17 cellular contexts compared by ENCODE assay signal in genomic region chr6:133964702-133965101, GRCh38. TPM values are rescaled to one million over a fixed set of nuclear protein-coding genes. Genes with fewer than 3 reads are reported as not detected.
DNase-seq lines count a peak whose midpoint lies in the region; ATAC-seq and TF ChIP-seq lines count a peak whose summit lies in the region.
"Had no signal": no experiment of that assay in that cellular context is flagged by ENCODE, and none has a peak within 500 bp of the region (broad histone marks: within the 10 kb centered on the region; RNA-seq: fewer than 3 reads in every experiment).

No MANE protein-coding gene starts in this region.

- H3K4me3 ChIP-seq in naive thymus-derived CD4-positive, alpha-beta T cell (ENCODE audit: low read length) = no peak overlapping the region
- H3K4me3 ChIP-seq: GM23248, HAP-1, K562, SJCRH30 had no signal

- H3K36me3 ChIP-seq in naive thymus-derived CD4-positive, alpha-beta T cell (ENCODE audit: control insufficient read depth in 2 of 3, insufficient read depth in 3 of 3, low read length in 3 of 3) = no peaks in the 10 kb centered on the region
- H3K36me3 ChIP-seq: SJCRH30 had no signal

- H3K9me3 ChIP-seq in CD4-positive, alpha-beta T cell (ENCODE audit: control insufficient read depth, low read length) = no peaks in the 10 kb centered on the region
- H3K9me3 ChIP-seq in naive thymus-derived CD4-positive, alpha-beta T cell (ENCODE audit: control insufficient read depth in 2 of 3, low read length in 3 of 3) = no peaks in the 10 kb centered on the region
- H3K9me3 ChIP-seq: HAP-1, SJCRH30 had no signal

- H3K4me1 Mint-ChIP-seq in CD4-positive, alpha-beta T cell (ENCODE audit: low read depth) = peaks cover 81% of the 10 kb centered on the region
- peaks cover 34 to 52% (median 49%) of the 10 kb centered on the region in 3 donors for H3K4me1 Mint-ChIP-seq in IgD-negative memory B cell
- H3K4me1 Mint-ChIP-seq in activated B cell treated with CpG ODN at 0.5 μM for 24 hours = peaks cover 69% of the 10 kb centered on the region
- peaks cover 25 to 92% (median 77%) of the 10 kb centered on the region in 7 donors for H3K4me1 Mint-ChIP-seq in naive thymus-derived CD4-positive, alpha-beta T cell

- ATAC-seq in CD4-positive, alpha-beta T cell (ENCODE audit: poor library complexity) = no peak
- ATAC-seq in activated B cell treated with CpG ODN at 0.5 μM for 24 hours (ENCODE audit: low read depth) = peak; percentile 26
- ATAC-seq in naive thymus-derived CD4-positive, alpha-beta T cell = no peak
- no peak for ATAC-seq in HG03432 (IDR thresholded peaks at IDR 0.05; ENCODE audit: unreplicated experiment)
- no peak for ATAC-seq in HG02610 (IDR thresholded peaks at IDR 0.05; ENCODE audit: unreplicated experiment)
- no peak for ATAC-seq in GM21825 (IDR thresholded peaks at IDR 0.05; ENCODE audit: unreplicated experiment)

- peaks cover 0 to 4% of the 10 kb centered on the region in 2 donors for H3K4me1 ChIP-seq in naive thymus-derived CD4-positive, alpha-beta T cell (ENCODE audit: control insufficient read depth in 2 of 2, insufficient read depth in 2 of 2, low read length in 2 of 2)
- H3K4me1 ChIP-seq: SJCRH30 had no signal

- no peak overlapping the region for H3K4me3 Mint-ChIP-seq in CD4-positive, alpha-beta T cell
- H3K4me3 Mint-ChIP-seq in IgD-negative memory B cell = peak overlapping the region in 2 of 4 donors; percentile 69 to 78
- H3K4me3 Mint-ChIP-seq in activated B cell treated with CpG ODN at 0.5 μM for 24 hours = peak overlapping the region; percentile 39
- no peak overlapping the region for H3K4me3 Mint-ChIP-seq in naive thymus-derived CD4-positive, alpha-beta T cell

- no peak overlapping the region for H3K27ac ChIP-seq in CD4-positive, alpha-beta T cell (ENCODE audit: low read depth, low read length)
- no peak overlapping the region for H3K27ac ChIP-seq in naive thymus-derived CD4-positive, alpha-beta T cell (ENCODE audit: low read depth, low read length)
- H3K27ac ChIP-seq: GM23248, SJCRH30 had no signal

- CTCF ChIA-PET in CD4-positive, alpha-beta T cell (lab: Charles Lee) = interaction anchor here (0.5 to 1.4 kb wide), 2 partner anchors 24 to 43 kb away, joined by 3 read pairs; no protein-coding TSS in a partner anchor
- CTCF ChIA-PET in activated B cell treated with CpG ODN at 0.5 μM for 24 hours (lab: Charles Lee) = interaction anchor here (0.8 to 2.1 kb wide), 4 partner anchors 8 to 41 kb away, joined by 3 to 7 read pairs (median 4); no protein-coding TSS in a partner anchor
- CTCF ChIA-PET in naive thymus-derived CD4-positive, alpha-beta T cell (lab: Charles Lee) = interaction anchor here (1.8 kb wide), 1 partner anchor 98 kb away, joined by 5 read pairs; no protein-coding TSS in a partner anchor

- no peaks in the 10 kb centered on the region for H3K27me3 ChIP-seq in CD4-positive, alpha-beta T cell (ENCODE audit: control insufficient read depth, insufficient read depth, low read length)
- no peaks in the 10 kb centered on the region for H3K27me3 ChIP-seq in naive thymus-derived CD4-positive, alpha-beta T cell (ENCODE audit: control insufficient read depth in 2 of 2, insufficient read depth in 2 of 2, low read length in 2 of 2)
- H3K27me3 ChIP-seq: SJCRH30 had no signal

- H3K36me3 Mint-ChIP-seq in CD4-positive, alpha-beta T cell (ENCODE audit: low read depth) = no peaks in the 10 kb centered on the region
- H3K36me3 Mint-ChIP-seq in IgD-negative memory B cell (peaks cover 1% of the 10 kb centered on the region), activated B cell treated with CpG ODN at 0.5 μM for 24 hours (ENCODE audit: low read depth) (no peaks in the 10 kb centered on the region)
- H3K36me3 Mint-ChIP-seq in naive thymus-derived CD4-positive, alpha-beta T cell = peaks cover 0 to 3% (median 0%) of the 10 kb centered on the region in 5 donors

- intact Hi-C loops in CD4-positive, alpha-beta T cell (cut with DNase I, micrococcal nuclease) = no loop called here
- intact Hi-C loops in activated B cell treated with CpG ODN at 0.5 μM for 24 hours (cut with micrococcal nuclease) = no loop called here
- intact Hi-C loops in naive thymus-derived CD4-positive, alpha-beta T cell (cut with micrococcal nuclease) = no loop called here

- POLR2A ChIA-PET in CD4-positive, alpha-beta T cell (lab: Charles Lee) = interaction anchor here (3.3 kb wide), 1 partner anchor 12 kb away, joined by 14 read pairs; the partner anchor contains the start of gene TBPL1
- POLR2A ChIA-PET in activated B cell treated with CpG ODN at 0.5 μM for 24 hours (lab: Charles Lee) = interaction anchor here (2.9 kb wide), 1 partner anchor 11 kb away, joined by 15 read pairs; the partner anchor contains the start of gene TBPL1
- POLR2A ChIA-PET in naive thymus-derived CD4-positive, alpha-beta T cell (lab: Charles Lee) = interaction anchor here (1.2 kb wide), 1 partner anchor 11 kb away, joined by 3 read pairs; no protein-coding TSS in a partner anchor

- TF ChIP-seq CTCF in CD4-positive, alpha-beta T cell (IDR thresholded peaks at IDR 0.05) = no peak
- no peak for TF ChIP-seq CTCF in activated B cell treated with CpG ODN at 0.5 μM for 24 hours (IDR thresholded peaks at IDR 0.05)

- peak overlapping the region; percentile 24 for H3K27ac Mint-ChIP-seq in CD4-positive, alpha-beta T cell
- H3K27ac Mint-ChIP-seq in IgD-negative memory B cell (peak overlapping the region in 2 of 3 donors; percentile 24 to 46), activated B cell treated with CpG ODN at 0.5 μM for 24 hours (peak overlapping the region; percentile 69)
- peak overlapping the region in 7 of 9 donors; percentile 0 to 69 (median 15) for H3K27ac Mint-ChIP-seq in naive thymus-derived CD4-positive, alpha-beta T cell

- DNase-seq in CD4-positive, alpha-beta T cell = no peak
- no peak for DNase-seq in activated B cell treated with CpG ODN at 0.5 μM for 24 hours
- DNase-seq in naive thymus-derived CD4-positive, alpha-beta T cell = no peak
- DNase-seq: C1 segment of cervical spinal cord, DMS 273 treated with DMSO at 0.1 percent for 48 hours, DND-41, NCI-H1417 treated with DMSO at 0.1 percent for 48 hours, NCI-H187 treated with DMSO at 0.1 percent for 48 hours, NCI-H524, SJCRH30 had no signal

- H3K27me3 Mint-ChIP-seq in CD4-positive, alpha-beta T cell = no peaks in the 10 kb centered on the region
- H3K27me3 Mint-ChIP-seq in IgD-negative memory B cell = no peaks in the 10 kb centered on the region
- H3K27me3 Mint-ChIP-seq in activated B cell treated with CpG ODN at 0.5 μM for 24 hours = no peaks in the 10 kb centered on the region
- no peaks in the 10 kb centered on the region for H3K27me3 Mint-ChIP-seq in naive thymus-derived CD4-positive, alpha-beta T cell

- no peaks in the 10 kb centered on the region for H3K9me3 Mint-ChIP-seq in CD4-positive, alpha-beta T cell
- no peaks in the 10 kb centered on the region for H3K9me3 Mint-ChIP-seq in IgD-negative memory B cell
- H3K9me3 Mint-ChIP-seq in activated B cell treated with CpG ODN at 0.5 μM for 24 hours = no peaks in the 10 kb centered on the region
- H3K9me3 Mint-ChIP-seq in naive thymus-derived CD4-positive, alpha-beta T cell = no peaks in the 10 kb centered on the region

RNA-seq across cellular contexts. Expression of gene TBPL1, which starts 11.7 kb away (rescaled TPM):
- 10 to 100 TPM; 34.7 to 37.3 TPM for total RNA-seq in CD4-positive, alpha-beta T cell
- polyA plus RNA-seq in IgD-negative memory B cell = 56.3 TPM
- total RNA-seq in activated B cell treated with CpG ODN at 0.5 μM for 24 hours = 33.0 and 35.7 TPM in 2 replicates
- total RNA-seq in naive thymus-derived CD4-positive, alpha-beta T cell = 10 to 100 TPM; 21.0 to 34.7 (median 25.4) TPM
- polyA plus RNA-seq in naive thymus-derived CD4-positive, alpha-beta T cell = 10 to 100 TPM; 48.5 to 51.2 TPM

Comparison
In these comparisons a context has a peak if more than half of its experiments do, and no peak if none do; other contexts are left out.
1. H3K27ac Mint-ChIP-seq: peak in every context shown above with its lines; median percentile 69 in activated B cell treated with CpG ODN at 0.5 μM for 24 hours; 35 in IgD-negative memory B cell; 24 in CD4-positive, alpha-beta T cell; 15 in naive thymus-derived CD4-positive, alpha-beta T cell.